In genomic region chr6:25277857-25278256, GRCh38 we compare ENCODE assay signal across 9 cellular contexts. TPM values are rescaled to one million over a fixed set of nuclear protein-coding genes. Genes with fewer than 3 reads are reported as not detected.
DNase-seq lines count a peak whose midpoint lies in the region; ATAC-seq, FAIRE-seq and TF ChIP-seq lines count a peak whose summit lies in the region.
"Had no signal": no experiment of that assay in that cellular context is flagged by ENCODE, and none has a peak within 500 bp of the region (broad histone marks: within the 10 kb centered on the region; RNA-seq: fewer than 3 reads in every experiment).

No MANE protein-coding gene starts in this region.

- peak overlapping the region; percentile 52 for H3K4me3 Mint-ChIP-seq in activated naive CD4-positive, alpha-beta T cell treated with anti-CD3 and anti-CD28 coated beads for 36 hours
- peak overlapping the region; percentile 88 for H3K4me3 Mint-ChIP-seq in activated T-helper 1 cell treated with anti-CD3 and anti-CD28 coated beads, Interleukin-12 subunit alpha, Interleukin-12 subunit beta, Interleukin-2, Interleukin-4 antibody, amounts not matched to agents 30 ng/mL and 10 ng/mL and 1 ng/mL, durations not matched to agents 14 hours and 24 hours and 36 hours

- H3K27ac Mint-ChIP-seq in activated naive CD4-positive, alpha-beta T cell treated with anti-CD3 and anti-CD28 coated beads for 36 hours, result no peak overlapping the region
- H3K27ac Mint-ChIP-seq in activated T-helper 1 cell treated with anti-CD3 and anti-CD28 coated beads, Interleukin-12 subunit alpha, Interleukin-12 subunit beta, Interleukin-2, Interleukin-4 antibody, amounts not matched to agents 30 ng/mL and 10 ng/mL and 1 ng/mL, durations not matched to agents 14 hours and 24 hours and 36 hours, result peak overlapping the region; percentile 46

- no peak overlapping the region for H3K9ac ChIP-seq in iPS-18a (ENCODE audit: low read length)

- H3K4me3 ChIP-seq in iPS-18a (ENCODE audit: low read length) (peak overlapping the region; percentile 91), thoracic aorta (peak overlapping the region; percentile 91)

- intact Hi-C loops in activated naive CD4-positive, alpha-beta T cell treated with anti-CD3 and anti-CD28 coated beads for 36 hours (cut with micrococcal nuclease), result loop anchor here (1.0 to 10.0 kb wide), 4 partner anchors 92 to 739 kb away; a partner anchor contains a TSS
- intact Hi-C loops in activated T-helper 1 cell treated with anti-CD3 and anti-CD28 coated beads, Interleukin-12 subunit alpha, Interleukin-12 subunit beta, Interleukin-2, Interleukin-4 antibody, amounts not matched to agents 30 ng/mL and 10 ng/mL and 1 ng/mL, durations not matched to agents 14 hours and 24 hours and 36 hours (cut with micrococcal nuclease), result loop anchor here (1.0 to 5.0 kb wide), 4 partner anchors 8 to 664 kb away; no protein-coding TSS in a partner anchor

- no peaks in the 10 kb centered on the region for H3K9me3 Mint-ChIP-seq in activated naive CD4-positive, alpha-beta T cell treated with anti-CD3 and anti-CD28 coated beads for 36 hours
- no peaks in the 10 kb centered on the region for H3K9me3 Mint-ChIP-seq in activated T-helper 1 cell treated with anti-CD3 and anti-CD28 coated beads, Interleukin-12 subunit alpha, Interleukin-12 subunit beta, Interleukin-2, Interleukin-4 antibody, amounts not matched to agents 30 ng/mL and 10 ng/mL and 1 ng/mL, durations not matched to agents 14 hours and 24 hours and 36 hours

- H3K4me1 ChIP-seq in iPS-18a (ENCODE audit: control insufficient read depth, low read depth, low read length) (peaks cover 20% of the 10 kb centered on the region), thoracic aorta (ENCODE audit: control insufficient read depth in 1 of 2, low read depth in 2 of 2) (peaks cover 14 to 43% of the 10 kb centered on the region in 2 donors)

- H3K27ac ChIP-seq in iPS-18a (ENCODE audit: low read length), result no peak overlapping the region
- peak overlapping the region in 1 of 2 donors; percentile 75 for H3K27ac ChIP-seq in thoracic aorta

- H3K36me3 Mint-ChIP-seq in activated naive CD4-positive, alpha-beta T cell treated with anti-CD3 and anti-CD28 coated beads for 36 hours (ENCODE audit: low read depth), result no peaks in the 10 kb centered on the region
- no peaks in the 10 kb centered on the region for H3K36me3 Mint-ChIP-seq in activated T-helper 1 cell treated with anti-CD3 and anti-CD28 coated beads, Interleukin-12 subunit alpha, Interleukin-12 subunit beta, Interleukin-2, Interleukin-4 antibody, amounts not matched to agents 30 ng/mL and 10 ng/mL and 1 ng/mL, durations not matched to agents 14 hours and 24 hours and 36 hours (ENCODE audit: low read depth)

- CTCF ChIA-PET in activated naive CD4-positive, alpha-beta T cell treated with anti-CD3 and anti-CD28 coated beads for 36 hours (lab: Charles Lee), result interaction anchor here (0.7 to 4.6 kb wide), 15 partner anchors 9 to 235 kb away, joined by 3 to 93 read pairs (median 5); no protein-coding TSS in a partner anchor

- no peak for TF ChIP-seq CTCF in thoracic aorta (IDR thresholded peaks at IDR 0.05)

- no peaks in the 10 kb centered on the region for H3K27me3 Mint-ChIP-seq in activated naive CD4-positive, alpha-beta T cell treated with anti-CD3 and anti-CD28 coated beads for 36 hours (ENCODE audit: low read depth)
- peaks cover 21% of the 10 kb centered on the region for H3K27me3 Mint-ChIP-seq in activated T-helper 1 cell treated with anti-CD3 and anti-CD28 coated beads, Interleukin-12 subunit alpha, Interleukin-12 subunit beta, Interleukin-2, Interleukin-4 antibody, amounts not matched to agents 30 ng/mL and 10 ng/mL and 1 ng/mL, durations not matched to agents 14 hours and 24 hours and 36 hours (ENCODE audit: insufficient read depth)

- ATAC-seq in thoracic aorta (ENCODE audit: insufficient number of reproducible peaks, low FRiP score, low read depth) (no peak), GM21717 (IDR thresholded peaks at IDR 0.05; ENCODE audit: unreplicated experiment) (no peak)

- FAIRE-seq in HTR-8/SVneo (lab: Jason Lieb, UNC), result no peak

- peaks cover 29% of the 10 kb centered on the region for H3K4me1 Mint-ChIP-seq in activated naive CD4-positive, alpha-beta T cell treated with anti-CD3 and anti-CD28 coated beads for 36 hours (ENCODE audit: low read depth)
- H3K4me1 Mint-ChIP-seq in activated T-helper 1 cell treated with anti-CD3 and anti-CD28 coated beads, Interleukin-12 subunit alpha, Interleukin-12 subunit beta, Interleukin-2, Interleukin-4 antibody, amounts not matched to agents 30 ng/mL and 10 ng/mL and 1 ng/mL, durations not matched to agents 14 hours and 24 hours and 36 hours (ENCODE audit: low read depth), result peaks cover 30% of the 10 kb centered on the region

- peaks cover 6% of the 10 kb centered on the region for H3K27me3 ChIP-seq in iPS-18a (ENCODE audit: control insufficient read depth, insufficient read depth, low read length)
- no peaks in the 10 kb centered on the region for H3K27me3 ChIP-seq in thoracic aorta (replicated peaks; ENCODE audit: insufficient read depth)

- H3K9me3 ChIP-seq in iPS-18a (ENCODE audit: control insufficient read depth, low read depth, low read length) (no peaks in the 10 kb centered on the region), thoracic aorta (no peaks in the 10 kb centered on the region)

- no peaks in the 10 kb centered on the region for H3K36me3 ChIP-seq in iPS-18a (ENCODE audit: control insufficient read depth, low read depth, low read length)
- H3K36me3 ChIP-seq in thoracic aorta, result no peaks in the 10 kb centered on the region

- DNase-seq in activated naive CD4-positive, alpha-beta T cell treated with anti-CD3 and anti-CD28 coated beads for 36 hours, result no peak
- no peak for DNase-seq in activated naive CD4-positive, alpha-beta T cell treated with Interleukin-2 at 50 U/mL for 16 hours
- no peak for DNase-seq in activated T-helper 1 cell treated with anti-CD3 and anti-CD28 coated beads, Interleukin-12 subunit alpha, Interleukin-12 subunit beta, Interleukin-2, Interleukin-4 antibody, amounts not matched to agents 30 ng/mL and 10 ng/mL and 1 ng/mL, durations not matched to agents 14 hours and 24 hours and 36 hours (ENCODE audit: low spot score)
- DNase-seq in thoracic aorta (ENCODE audit: low spot score) (no peak), HTR-8/SVneo (ENCODE audit: insufficient read length, low spot score) (no peak), HuH-7 (ENCODE audit: low spot score) (no peak)
- DNase-seq: KBM-7 had no signal

RNA-seq across cellular contexts. Expression of gene CARMIL1, which starts 1.3 kb away (rescaled TPM):
- total RNA-seq in activated naive CD4-positive, alpha-beta T cell treated with anti-CD3 and anti-CD28 coated beads for 36 hours, result 1 to 10 TPM; 3.9 to 4.0 TPM
- total RNA-seq in activated T-helper 1 cell treated with anti-CD3 and anti-CD28 coated beads, Interleukin-12 subunit alpha, Interleukin-12 subunit beta, Interleukin-2, Interleukin-4 antibody, amounts not matched to agents 30 ng/mL and 10 ng/mL and 1 ng/mL, durations not matched to agents 14 hours and 24 hours and 36 hours, result 1.7 and 1.9 TPM in 2 replicates
- total RNA-seq in thoracic aorta, result 10 to 100 TPM; 60.4 to 63.0 TPM

Comparison
In these comparisons a context has a peak if more than half of its experiments do, and no peak if none do; other contexts are left out.
1. RNA of gene CARMIL1, which starts 1.3 kb away (total RNA-seq): 60.4 to 63.0 TPM in thoracic aorta; 3.9 to 4.0 TPM in activated naive CD4-positive, alpha-beta T cell treated with anti-CD3 and anti-CD28 coated beads for 36 hours and 1.7 to 1.9 TPM in activated T-helper 1 cell treated with anti-CD3 and anti-CD28 coated beads, Interleukin-12 subunit alpha, Interleukin-12 subunit beta, Interleukin-2, Interleukin-4 antibody, amounts not matched to agents 30 ng/mL and 10 ng/mL and 1 ng/mL, durations not matched to agents 14 hours and 24 hours and 36 hours; every median in the first group is over 10 times any median in the second.